In the genomic region with DNA sequence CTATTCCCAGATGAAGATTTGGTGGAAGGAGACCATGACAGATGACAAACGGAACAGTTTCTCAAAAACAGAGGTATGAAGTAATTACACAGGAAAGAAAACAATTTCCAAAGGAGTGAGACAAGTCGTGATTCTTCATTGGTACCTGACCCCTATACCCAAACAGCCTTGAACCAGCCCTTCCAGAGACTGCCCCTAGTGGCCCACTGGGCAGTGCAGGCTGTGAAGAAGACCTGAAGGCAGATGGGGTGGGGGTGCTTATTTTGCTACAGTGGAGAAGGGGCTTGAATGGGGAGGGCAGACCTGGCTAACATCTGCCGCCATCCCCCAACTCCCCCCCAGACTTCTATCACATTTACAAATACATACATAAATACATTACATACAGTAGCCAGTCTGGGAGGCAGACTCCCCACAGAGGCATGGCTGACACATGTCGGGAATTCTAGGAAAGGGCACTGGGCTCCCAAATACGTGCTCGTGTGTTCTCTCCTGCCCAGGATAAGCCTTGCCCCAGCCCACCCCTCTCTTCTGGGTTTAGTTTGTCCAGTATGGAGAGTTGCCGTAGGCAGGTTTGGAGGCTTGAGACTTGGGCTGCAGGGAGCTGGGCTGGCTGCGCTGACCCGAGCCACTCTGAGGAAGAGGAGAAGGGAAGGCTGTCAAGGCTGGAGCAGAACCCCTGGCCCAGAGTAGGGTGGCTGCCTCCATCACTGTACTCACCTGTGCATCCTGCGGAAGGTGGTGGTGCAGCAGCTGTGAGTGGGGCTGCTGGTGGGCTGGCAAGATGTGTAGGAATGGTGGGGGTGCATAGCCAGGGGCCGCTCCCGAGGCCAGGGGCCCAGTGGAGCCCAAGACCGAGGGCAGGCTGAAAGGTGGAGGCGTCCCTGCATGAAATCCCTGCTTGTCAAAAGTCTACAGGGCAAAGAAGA, we compare ENCODE assay signal across 8 cellular contexts.
DNase-seq lines count a peak whose midpoint lies in the region; ATAC-seq and TF ChIP-seq lines count a peak whose summit lies in the region.

No MANE protein-coding gene starts in this region.

- no peak overlapping the region for H3K27ac ChIP-seq in uterus

- TF ChIP-seq POLR2A in uterus (IDR thresholded peaks at IDR 0.05), result no peak

- H3K4me3 ChIP-seq in MG63, result no peak overlapping the region
- no peak overlapping the region for H3K4me3 ChIP-seq in adipocyte (ENCODE audit: low read length)
- H3K4me3 ChIP-seq in uterus, result no peak overlapping the region

- ATAC-seq in activated CD4-positive, CD25-positive, alpha-beta regulatory T cell treated with anti-CD3 and anti-CD28 coated beads, Interleukin-2, amount 50 U/mL, for 24 hours, result peak; percentile 47 to 49
- no peak for ATAC-seq in HG03342 (IDR thresholded peaks at IDR 0.05; ENCODE audit: unreplicated experiment)
- ATAC-seq in GM19035 (IDR thresholded peaks at IDR 0.05; ENCODE audit: unreplicated experiment), result no peak

- intact Hi-C loops in uterus (cut with DNase I; ENCODE audit: low total_unique reads), result no loop called here

- peaks cover 46% of the 10 kb centered on the region for H3K36me3 ChIP-seq in MG63
- peaks cover 98% of the 10 kb centered on the region for H3K36me3 ChIP-seq in adipocyte (ENCODE audit: control insufficient read depth, insufficient read depth, low read length, severe bottlenecking)
- no peaks in the 10 kb centered on the region for H3K36me3 ChIP-seq in uterus

- TF ChIP-seq CTCF in uterus (IDR thresholded peaks at IDR 0.05), result peak in 2 of 4 experiments; percentile 42 to 43

- no peak for DNase-seq in activated CD4-positive, CD25-positive, alpha-beta regulatory T cell treated with anti-CD3 and anti-CD28 coated beads, Interleukin-2, amount 50 U/mL, for 72 hours
- DNase-seq in MG63, result peak; percentile 28
- DNase-seq in adipocyte (ENCODE audit: low read depth), result peak; percentile 41
- DNase-seq in lung microvascular endothelial cell (ENCODE audit: low read depth in 2 of 2), result peak; percentile 46 to 50
- no peak for DNase-seq in uterus

- H3K4me1 ChIP-seq in adipocyte (ENCODE audit: control insufficient read depth, insufficient read depth, low read length) (peaks cover 19% of the 10 kb centered on the region), uterus (no peaks in the 10 kb centered on the region)

- H3K9me3 ChIP-seq in MG63, result no peaks in the 10 kb centered on the region
- no peaks in the 10 kb centered on the region for H3K9me3 ChIP-seq in adipocyte (ENCODE audit: control insufficient read depth, low read length)
- H3K9me3 ChIP-seq in uterus, result no peaks in the 10 kb centered on the region

- H3K9ac ChIP-seq in adipocyte (ENCODE audit: low read length), result no peak overlapping the region

- H3K27me3 ChIP-seq in MG63, result no peaks in the 10 kb centered on the region
- H3K27me3 ChIP-seq in adipocyte (replicated peaks; ENCODE audit: control insufficient read depth, insufficient read depth, low read length), result no peaks in the 10 kb centered on the region
- no peaks in the 10 kb centered on the region for H3K27me3 ChIP-seq in uterus

Comparison
In these comparisons a context has a peak if more than half of its experiments do, and no peak if none do; other contexts are left out.
1. ATAC-seq: peak in activated CD4-positive, CD25-positive, alpha-beta regulatory T cell treated with anti-CD3 and anti-CD28 coated beads, Interleukin-2, amount 50 U/mL, for 24 hours (2 of 2); none in HG03342 (single experiment) and GM19035 (single experiment).
2. DNase-seq: peak in MG63 (single experiment), adipocyte (single experiment) and lung microvascular endothelial cell (2 of 2); none in activated CD4-positive, CD25-positive, alpha-beta regulatory T cell treated with anti-CD3 and anti-CD28 coated beads, Interleukin-2, amount 50 U/mL, for 72 hours (single experiment) and uterus (0 of 2).